17 cellular contexts compared by ENCODE assay signal in genomic region chr15:62173215-62173614, GRCh38. TPM values are rescaled to one million over a fixed set of nuclear protein-coding genes. Genes with fewer than 3 reads are reported as not detected.
DNase-seq lines count a peak whose midpoint lies in the region; ATAC-seq and TF ChIP-seq lines count a peak whose summit lies in the region.
"Had no signal": no experiment of that assay in that cellular context is flagged by ENCODE, and none has a peak within 500 bp of the region (broad histone marks: within the 10 kb centered on the region; RNA-seq: fewer than 3 reads in every experiment).

No MANE protein-coding gene starts in this region.

- TF ChIP-seq POLR2A in spleen (IDR thresholded peaks at IDR 0.05) = no peak

- no peaks in the 10 kb centered on the region for H3F3A ChIP-seq in GM23338 (replicated peaks; ENCODE audit: low read depth)

- peaks cover 6% of the 10 kb centered on the region; the same call in 2 of the 3 replicates for H3K4me1 Mint-ChIP-seq in GM23338
- H3K4me1 Mint-ChIP-seq: stimulated activated naive B cell treated with anti-CD40 and anti-IgM and Interleukin-4, amounts not matched to agents 10 μg/mL and 1 μg/mL and 100 μg/mL, for 72 hours had no signal

- H3K4me2 ChIP-seq in GM23338 = no peak overlapping the region
- H3K4me2 ChIP-seq: BLaER1 had no signal

- H3K4me3 ChIP-seq in epithelial cell of esophagus (ENCODE audit: low read length) (no peak overlapping the region), spleen (no peak overlapping the region), GM23338 (no peak overlapping the region)
- H3K4me3 ChIP-seq: BLaER1, K562 had no signal

- no peak for TF ChIP-seq CTCF in epithelial cell of esophagus (IDR thresholded peaks at IDR 0.05; ENCODE audit: insufficient read depth, low read depth, low read length, missing control alignments)
- no peak for TF ChIP-seq CTCF in spleen (IDR thresholded peaks at IDR 0.05 in 8 of 11, conservative IDR thresholded peaks at IDR 0.05 in 3 of 11)
- no peak for TF ChIP-seq CTCF in GM23338 (conservative IDR thresholded peaks at IDR 0.05; ENCODE audit: low read depth in 2 of 2)

- no peaks in the 10 kb centered on the region for H3K36me3 Mint-ChIP-seq in GM23338 (ENCODE audit: low read depth)
- H3K36me3 Mint-ChIP-seq: stimulated activated naive B cell treated with anti-CD40 and anti-IgM and Interleukin-4, amounts not matched to agents 10 μg/mL and 1 μg/mL and 100 μg/mL, for 72 hours had no signal

- no peaks in the 10 kb centered on the region for H3K9me3 ChIP-seq in spleen
- H3K9me3 ChIP-seq: BLaER1 had no signal

- H3K36me3 ChIP-seq in spleen = no peaks in the 10 kb centered on the region
- no peaks in the 10 kb centered on the region for H3K36me3 ChIP-seq in GM23338 (ENCODE audit: insufficient read depth)
- H3K36me3 ChIP-seq: BLaER1 had no signal

- H2AFZ ChIP-seq in GM23338 = no peak overlapping the region

- H3K9me2 ChIP-seq in GM23338 (ENCODE audit: insufficient read depth) = peaks cover 2% of the 10 kb centered on the region

- H3K27ac Mint-ChIP-seq in GM23338 = no peak overlapping the region
- H3K27ac Mint-ChIP-seq: activated T-helper 1 cell treated with anti-CD3 and anti-CD28 coated beads, Interleukin-12 subunit alpha, Interleukin-12 subunit beta, Interleukin-2, Interleukin-4 antibody, amounts not matched to agents 30 ng/mL and 10 ng/mL and 1 ng/mL, durations not matched to agents 14 hours and 24 hours and 36 hours; stimulated activated naive B cell treated with anti-CD40 and anti-IgM and Interleukin-4, amounts not matched to agents 10 μg/mL and 1 μg/mL and 100 μg/mL, for 72 hours had no signal

- H3K4me1 ChIP-seq in spleen (peaks cover 0 to 16% (median 5%) of the 10 kb centered on the region in 6 donors), GM23338 (ENCODE audit: insufficient read depth) (no peaks in the 10 kb centered on the region)

- H3K4me3 Mint-ChIP-seq in GM23338 = no peak overlapping the region
- H3K4me3 Mint-ChIP-seq: activated T-helper 1 cell treated with anti-CD3 and anti-CD28 coated beads, Interleukin-12 subunit alpha, Interleukin-12 subunit beta, Interleukin-2, Interleukin-4 antibody, amounts not matched to agents 30 ng/mL and 10 ng/mL and 1 ng/mL, durations not matched to agents 14 hours and 24 hours and 36 hours; stimulated activated naive B cell treated with anti-CD40 and anti-IgM and Interleukin-4, amounts not matched to agents 10 μg/mL and 1 μg/mL and 100 μg/mL, for 72 hours had no signal

- H3K27ac ChIP-seq in spleen = peak overlapping the region in 6 of 8 donors; percentile 11 to 64 (median 44)
- H3K27ac ChIP-seq in GM23338 (ENCODE audit: low read depth) = no peak overlapping the region
- H3K27ac ChIP-seq: BLaER1, VCaP had no signal

- peaks cover 1% of the 10 kb centered on the region for H3K27me3 Mint-ChIP-seq in GM23338 (ENCODE audit: insufficient read depth, low read depth, poor library complexity)

- 56 to 72% (median 62%) methylated on average over 5 of the region's 5 CpGs for WGBS in spleen, 5 donors

- peak; percentile 43 for DNase-seq in NCI-H226
- DNase-seq in epithelial cell of esophagus (ENCODE audit: low read depth) = peak; percentile 70
- no peak for DNase-seq in left lobe of liver (ENCODE audit: low spot score)
- no peak for DNase-seq in spleen
- DNase-seq in D341Med (ENCODE audit: low spot score) = no peak
- no peak for DNase-seq in DMS79 treated with DMSO at 0.1 percent for 48 hours (lab: John Stamatoyannopoulos, UW)
- no peak for DNase-seq in GM23338 (ENCODE audit: low spot score)
- DNase-seq in stimulated activated CD4-positive, alpha-beta T cell treated with anti-CD3 and anti-CD28 coated beads, Interleukin-4, amount 100 ng/mL, for 4 hours = no peak
- DNase-seq: NCI-H1092; NCI-H774; stimulated activated naive B cell treated with anti-CD40 and anti-IgM and Interleukin-4, amounts not matched to agents 10 μg/mL and 1 μg/mL and 100 μg/mL, for 72 hours; trophoblast cell had no signal

- H3K27me3 ChIP-seq in spleen (replicated peaks in 1 of 7) = peaks cover 0 to 7% (median 0%) of the 10 kb centered on the region in 7 donors
- H3K27me3 ChIP-seq in GM23338 (ENCODE audit: insufficient read depth) = no peaks in the 10 kb centered on the region
- H3K27me3 ChIP-seq: BLaER1 had no signal

- no peaks in the 10 kb centered on the region for H3K79me2 ChIP-seq in GM23338 (replicated peaks; ENCODE audit: insufficient read depth)

- ATAC-seq in left lobe of liver (peak; percentile 49), GM23338 (no peak)
- ATAC-seq: K562; stimulated activated naive B cell treated with anti-CD40 and anti-IgM and Interleukin-4, amounts not matched to agents 10 μg/mL and 1 μg/mL and 100 μg/mL, for 72 hours had no signal

- intact Hi-C loops in spleen (cut with DNase I; ENCODE audit: low total_unique reads) = no loop called here

- H3K9me3 Mint-ChIP-seq in GM23338 = no peaks in the 10 kb centered on the region; the same call in 2 of the 3 replicates
- H3K9me3 Mint-ChIP-seq: activated T-helper 1 cell treated with anti-CD3 and anti-CD28 coated beads, Interleukin-12 subunit alpha, Interleukin-12 subunit beta, Interleukin-2, Interleukin-4 antibody, amounts not matched to agents 30 ng/mL and 10 ng/mL and 1 ng/mL, durations not matched to agents 14 hours and 24 hours and 36 hours; stimulated activated naive B cell treated with anti-CD40 and anti-IgM and Interleukin-4, amounts not matched to agents 10 μg/mL and 1 μg/mL and 100 μg/mL, for 72 hours had no signal

- no peaks in the 10 kb centered on the region for H4K20me1 ChIP-seq in GM23338 (replicated peaks; ENCODE audit: insufficient read depth)
- H4K20me1 ChIP-seq: BLaER1 had no signal

TF ChIP-seq in GM23338, 12 proteins besides CTCF, POLR2A, EP300 and RAD21 (continues in another document):
- no peak for TF ChIP-seq NANOG (IDR thresholded peaks at IDR 0.05; ENCODE audit: borderline replicate concordance)
- no peak for TF ChIP-seq EZH2 (IDR thresholded peaks at IDR 0.05; ENCODE audit: low read depth, unreplicated experiment)
- TF ChIP-seq POLR2AphosphoS5 (IDR thresholded peaks at IDR 0.05; ENCODE audit: low read depth) = no peak
- no peak for TF ChIP-seq STAT1 (IDR thresholded peaks at IDR 0.05; ENCODE audit: unreplicated experiment)
- no peak for TF ChIP-seq ZNF331 (CRISPR knock-in tag; IDR thresholded peaks at IDR 0.05; ENCODE audit: low read depth)
- TF ChIP-seq ETS1 (IDR thresholded peaks at IDR 0.05) = no peak
- no peak for TF ChIP-seq EZH2phosphoT487 (IDR thresholded peaks at IDR 0.05; ENCODE audit: unreplicated experiment)
- no peak for TF ChIP-seq REST (IDR thresholded peaks at IDR 0.05; ENCODE audit: unreplicated experiment)
- TF ChIP-seq ZNF114 (CRISPR knock-in tag; IDR thresholded peaks at IDR 0.05) = no peak
- no peak for TF ChIP-seq JUNB (IDR thresholded peaks at IDR 0.05; ENCODE audit: unreplicated experiment)
- TF ChIP-seq CREB1 (CRISPR knock-in tag; IDR thresholded peaks at IDR 0.05; ENCODE audit: low read depth) = no peak

RNA-seq across cellular contexts. Expression of gene C2CD4B, which starts 8.1 kb away (rescaled TPM):
- 0.75 TPM for total RNA-seq in left lobe of liver
- total RNA-seq in spleen = 1 to 10 TPM in 2 of 7 donors, under 1 TPM in 3, not detected in 2; 0.30 to 2.3 (median 0.89) TPM
- 1 to 10 TPM in 1 of 3 donors, under 1 TPM in 2; 0.26 to 1.1 (median 0.33) TPM for polyA plus RNA-seq in spleen
- total RNA-seq in GM23338 (2014; rRNA removed; shearing (Covaris generic)) = 1.3 and 1.5 TPM in 2 replicates
- polyA plus RNA-seq in GM23338 (2016; fragmentation: Nextera tagmentation; extraction: Ambion mirVana) = 0.31 TPM in 1 of 2 replicates, not detected in the other
- total RNA-seq: K562, osteocyte had no signal

Comparison
In these comparisons a context has a peak if more than half of its experiments do, and no peak if none do; other contexts are left out.
1. DNase-seq: peak in NCI-H226 (single experiment) and epithelial cell of esophagus (single experiment); none in left lobe of liver (single experiment), spleen (single experiment), D341Med (single experiment), DMS79 treated with DMSO at 0.1 percent for 48 hours (single experiment), GM23338 (single experiment) and stimulated activated CD4-positive, alpha-beta T cell treated with anti-CD3 and anti-CD28 coated beads, Interleukin-4, amount 100 ng/mL, for 4 hours (0 of 2).